Comparison of ENCODE assay signal across 21 cellular contexts in genomic region chr20:40816039-40816352, GRCh38.
"Had no signal": no experiment of that assay in that cellular context is flagged by ENCODE, and none has a peak within 500 bp of the region (broad histone marks: within the 10 kb centered on the region; RNA-seq: fewer than 3 reads in every experiment).

No MANE protein-coding gene starts in this region.

- DNase-seq: IMR-90, Kasumi-1, KG1, MM.1S, NCI-H1092 treated with DMSO at 0.1 percent for 48 hours, NCI-H1436, NCI-H187, NCI-H2029, NCI-H2081 treated with DMSO at 0.1 percent for 48 hours, NCI-H2171, NCI-H226, NCI-H446, NCI-H510A, NCI-H524 treated with DMSO at 0.1 percent for 48 hours, NCI-H69, NCI-H774, PC-3, SHP77, SK-N-SH had no signal

- ATAC-seq: HepG2, Panc1, PC-3 had no signal
